ENCODE assay signal across 10 cellular contexts in genomic region chr14:55446127-55446736, GRCh38. TPM values are rescaled to one million over a fixed set of nuclear protein-coding genes. Genes with fewer than 3 reads are reported as not detected.
A peak's percentile ranks its signal among the peaks of the same experiment; 100 is the strongest.
DNase-seq lines count a peak whose midpoint lies in the region; ATAC-seq and TF ChIP-seq lines count a peak whose summit lies in the region.
"Had no signal": no experiment of that assay in that cellular context is flagged by ENCODE, and none has a peak within 500 bp of the region (broad histone marks: within the 10 kb centered on the region; RNA-seq: fewer than 3 reads in every experiment).

No MANE protein-coding gene starts in this region.

- ATAC-seq in activated CD4-positive, alpha-beta T cell treated with anti-CD3 and anti-CD28 coated beads for 36 hours: peak; percentile 51
- no peak for ATAC-seq in HG03108 (IDR thresholded peaks at IDR 0.05; ENCODE audit: unreplicated experiment)

- no peak overlapping the region for H2AFZ ChIP-seq in mesenchymal stem cell (ENCODE audit: low read depth, low read length)

- H3K79me1 ChIP-seq in mesenchymal stem cell (replicated peaks; ENCODE audit: low read length, poor library complexity, severe bottlenecking): no peaks in the 10 kb centered on the region

- H2BK15ac ChIP-seq in mesenchymal stem cell (ENCODE audit: low read depth, poor library complexity, severe bottlenecking): no peak overlapping the region

- H3K4me2 ChIP-seq in mesenchymal stem cell (ENCODE audit: low read length, poor library complexity, severe bottlenecking): no peak overlapping the region

- peaks cover 0 to 1% of the 10 kb centered on the region in 2 donors for H3K27me3 Mint-ChIP-seq in CD4-positive, alpha-beta memory T cell
- no peaks in the 10 kb centered on the region for H3K27me3 Mint-ChIP-seq in activated CD4-positive, alpha-beta T cell treated with anti-CD3 and anti-CD28 coated beads for 36 hours
- H3K27me3 Mint-ChIP-seq: stimulated activated naive CD8-positive, alpha-beta T cell treated with anti-CD3 and anti-CD28 coated beads, Interleukin-15, Interleukin-2, amounts not matched to agents 100 ng/mL and 50 ng/mL, for 24 hours had no signal

- TF ChIP-seq CTCF in dorsolateral prefrontal cortex (IDR thresholded peaks at IDR 0.05 in 54 of 56, conservative IDR thresholded peaks at IDR 0.05 in 2 of 56; ENCODE audit: low read depth in 1 of 56, partially characterized antibody in 56 of 56): peak; percentile 48 to 83 (median 74)

- no peak overlapping the region for H4K91ac ChIP-seq in mesenchymal stem cell (ENCODE audit: low read length)

- H3K36me3 Mint-ChIP-seq in CD4-positive, alpha-beta memory T cell: no peaks in the 10 kb centered on the region
- H3K36me3 Mint-ChIP-seq in activated CD4-positive, alpha-beta T cell treated with anti-CD3 and anti-CD28 coated beads for 36 hours (ENCODE audit: low read depth): no peaks in the 10 kb centered on the region
- H3K36me3 Mint-ChIP-seq: IgD-negative memory B cell had no signal

- H3K9ac ChIP-seq in mesenchymal stem cell (ENCODE audit: low read length): peak overlapping the region; percentile 85

- no peak overlapping the region for H3K14ac ChIP-seq in mesenchymal stem cell (ENCODE audit: low read length in 2 of 2)

- no peak overlapping the region for H3K4me3 Mint-ChIP-seq in CD4-positive, alpha-beta memory T cell
- H3K4me3 Mint-ChIP-seq in activated CD4-positive, alpha-beta T cell treated with anti-CD3 and anti-CD28 coated beads for 36 hours: no peak overlapping the region
- H3K4me3 Mint-ChIP-seq: IgD-negative memory B cell; stimulated activated naive CD8-positive, alpha-beta T cell treated with anti-CD3 and anti-CD28 coated beads, Interleukin-15, Interleukin-2, amounts not matched to agents 100 ng/mL and 50 ng/mL, for 24 hours had no signal

- H2BK12ac ChIP-seq in mesenchymal stem cell (ENCODE audit: low read length in 2 of 2): no peak overlapping the region

- no peak overlapping the region for H2BK5ac ChIP-seq in mesenchymal stem cell (ENCODE audit: low read depth, low read length, poor library complexity, severe bottlenecking)

- 45% methylated on average over 5 of the region's 5 CpGs for WGBS in mesenchymal stem cell

- no peak overlapping the region for H3K4me3 ChIP-seq in CD4-positive, alpha-beta memory T cell (ENCODE audit: low read length in 2 of 2)
- H3K4me3 ChIP-seq in dorsolateral prefrontal cortex: no peak overlapping the region
- H3K4me3 ChIP-seq in mesenchymal stem cell (ENCODE audit: insufficient read depth in 1 of 2, low read depth in 1 of 2, low read length in 2 of 2): no peak overlapping the region

- H3K4ac ChIP-seq in mesenchymal stem cell (ENCODE audit: low read depth in 1 of 2, low read length in 2 of 2): no peak overlapping the region

- intact Hi-C loops in CD4-positive, alpha-beta memory T cell (cut with micrococcal nuclease): loop anchor here (1.0 to 10.0 kb wide), 2 partner anchors 1028 to 1869 kb away; no protein-coding TSS in a partner anchor
- intact Hi-C loops in activated CD4-positive, alpha-beta T cell treated with anti-CD3 and anti-CD28 coated beads for 36 hours (cut with DNase I, micrococcal nuclease): loop anchor here (1.0 to 10.0 kb wide), 5 partner anchors 136 to 1028 kb away; partner anchors contain the start of gene KTN1 (in 1 of the 2)
- intact Hi-C loops in dorsolateral prefrontal cortex (cut with DNase I): no loop called here

- no peak overlapping the region for H3K18ac ChIP-seq in mesenchymal stem cell (ENCODE audit: low read depth in 1 of 2, low read length in 2 of 2)

- H2AK5ac ChIP-seq in mesenchymal stem cell (ENCODE audit: low read length, severe bottlenecking): no peak overlapping the region

- POLR2A ChIA-PET in CD4-positive, alpha-beta memory T cell (lab: Charles Lee; ENCODE audit: partially characterized antibody): interaction anchor here (0.8 kb wide), 1 partner anchor 133 kb away, joined by 3 read pairs; no protein-coding TSS in a partner anchor
- POLR2A ChIA-PET in activated CD4-positive, alpha-beta T cell treated with anti-CD3 and anti-CD28 coated beads for 36 hours (lab: Charles Lee): no interaction called here

- H3K23ac ChIP-seq in mesenchymal stem cell (ENCODE audit: low read length in 2 of 2): no peak overlapping the region

- no peaks in the 10 kb centered on the region for H3K9me3 ChIP-seq in CD4-positive, alpha-beta memory T cell (ENCODE audit: control insufficient read depth in 1 of 2, low read length in 2 of 2)
- no peaks in the 10 kb centered on the region for H3K9me3 ChIP-seq in mesenchymal stem cell (ENCODE audit: control insufficient read depth, low read length)

- peaks cover 0 to 3% (median 1%) of the 10 kb centered on the region in 4 donors for H3K4me1 Mint-ChIP-seq in CD4-positive, alpha-beta memory T cell
- peaks cover 25% of the 10 kb centered on the region for H3K4me1 Mint-ChIP-seq in activated CD4-positive, alpha-beta T cell treated with anti-CD3 and anti-CD28 coated beads for 36 hours

- H3K27ac ChIP-seq in CD4-positive, alpha-beta memory T cell (ENCODE audit: low read depth, low read length): no peak overlapping the region
- H3K27ac ChIP-seq in dorsolateral prefrontal cortex (no peak overlapping the region), mesenchymal stem cell (ENCODE audit: low read length, poor library complexity, severe bottlenecking) (peak overlapping the region; percentile 54)

- H4K8ac ChIP-seq in mesenchymal stem cell (ENCODE audit: low read length): no peak overlapping the region

- peak; percentile 40 to 57 (median 53) for DNase-seq in CD4-positive, alpha-beta memory T cell
- DNase-seq in HCEC 1CT: peak; percentile 75
- peak; percentile 50 for DNase-seq in NCI-H345 treated with DMSO at 0.1 percent for 48 hours (lab: John Stamatoyannopoulos, UW; ENCODE audit: unreplicated experiment)
- peak; percentile 73 for DNase-seq in activated CD4-positive, alpha-beta T cell treated with anti-CD3 and anti-CD28 coated beads for 36 hours
- DNase-seq in dorsolateral prefrontal cortex: peak in 4 of 10 donors; percentile 30 to 60 (median 42)
- peak; percentile 80 for DNase-seq in mesenchymal stem cell
- DNase-seq in stimulated activated naive CD4-positive, alpha-beta T cell treated with Interleukin-2 at 50 U/mL for 16 hours (lab: John Stamatoyannopoulos, UW): peak; percentile 29

- no peaks in the 10 kb centered on the region for H3K9me3 Mint-ChIP-seq in CD4-positive, alpha-beta memory T cell
- H3K9me3 Mint-ChIP-seq in activated CD4-positive, alpha-beta T cell treated with anti-CD3 and anti-CD28 coated beads for 36 hours (ENCODE audit: low read depth): no peaks in the 10 kb centered on the region
- H3K9me3 Mint-ChIP-seq: IgD-negative memory B cell; stimulated activated naive CD8-positive, alpha-beta T cell treated with anti-CD3 and anti-CD28 coated beads, Interleukin-15, Interleukin-2, amounts not matched to agents 100 ng/mL and 50 ng/mL, for 24 hours had no signal

- CTCF ChIA-PET in CD4-positive, alpha-beta memory T cell (lab: Charles Lee; ENCODE audit: partially characterized antibody): interaction anchor here (0.5 to 5.1 kb wide), 57 partner anchors 8 to 1873 kb away, joined by 3 to 64 read pairs (median 4); partner anchors contain the start of genes SOCS4 and WDHD1
- CTCF ChIA-PET in activated CD4-positive, alpha-beta T cell treated with anti-CD3 and anti-CD28 coated beads for 36 hours (lab: Charles Lee): interaction anchor here (0.6 to 5.0 kb wide), 41 partner anchors 8 to 1040 kb away, joined by 3 to 45 read pairs (median 4); partner anchors contain the start of gene FBXO34

- H3K36me3 ChIP-seq in CD4-positive, alpha-beta memory T cell (ENCODE audit: insufficient read depth, low read length): no peaks in the 10 kb centered on the region
- no peaks in the 10 kb centered on the region for H3K36me3 ChIP-seq in mesenchymal stem cell (ENCODE audit: control insufficient read depth in 1 of 2, insufficient read depth in 2 of 2, low read depth in 1 of 2, low read length in 2 of 2)

- no peak overlapping the region for H3K27ac Mint-ChIP-seq in CD4-positive, alpha-beta memory T cell
- no peak overlapping the region for H3K27ac Mint-ChIP-seq in activated CD4-positive, alpha-beta T cell treated with anti-CD3 and anti-CD28 coated beads for 36 hours
- H3K27ac Mint-ChIP-seq: IgD-negative memory B cell; stimulated activated naive CD8-positive, alpha-beta T cell treated with anti-CD3 and anti-CD28 coated beads, Interleukin-15, Interleukin-2, amounts not matched to agents 100 ng/mL and 50 ng/mL, for 24 hours had no signal

- no peak overlapping the region for H2BK120ac ChIP-seq in mesenchymal stem cell (ENCODE audit: low read depth, low read length)

- H3K27me3 ChIP-seq in CD4-positive, alpha-beta memory T cell (ENCODE audit: insufficient read depth, low read length): no peaks in the 10 kb centered on the region
- no peaks in the 10 kb centered on the region for H3K27me3 ChIP-seq in dorsolateral prefrontal cortex
- H3K27me3 ChIP-seq in mesenchymal stem cell (ENCODE audit: control insufficient read depth in 1 of 2, insufficient read depth in 1 of 2, low read length in 2 of 2): no peaks in the 10 kb centered on the region

- no peaks in the 10 kb centered on the region for H3K4me1 ChIP-seq in CD4-positive, alpha-beta memory T cell (ENCODE audit: insufficient read depth, low read length)
- peaks cover 5% of the 10 kb centered on the region for H3K4me1 ChIP-seq in mesenchymal stem cell (ENCODE audit: control insufficient read depth, insufficient read depth, low read depth, low read length)

RNA-seq across cellular contexts. Expression of gene TBPL2, which starts 5.8 kb away (rescaled TPM):
- not detected for total RNA-seq in CD4-positive, alpha-beta memory T cell
- not detected for polyA plus RNA-seq in CD4-positive, alpha-beta memory T cell
- not detected for total RNA-seq in activated CD4-positive, alpha-beta T cell treated with anti-CD3 and anti-CD28 coated beads for 36 hours
- total RNA-seq in dorsolateral prefrontal cortex: 1 to 10 TPM in 4 of 120 experiments, under 1 TPM in 1, not detected in 115; 0.77 to 1.3 (median 1.0) TPM
- not detected for polyA plus RNA-seq in mesenchymal stem cell (2013, experiment 1 of 2)
- not detected for polyA plus RNA-seq in mesenchymal stem cell (2013, experiment 2 of 2)
- polyA plus RNA-seq: IgD-negative memory B cell had no signal

RNA-seq across cellular contexts. Expression of gene ATG14, which starts 34.6 kb away (rescaled TPM):
- total RNA-seq in CD4-positive, alpha-beta memory T cell: 10 to 100 TPM; 18.3 to 18.4 TPM
- 1 to 10 TPM; 2.5 to 8.3 TPM for polyA plus RNA-seq in CD4-positive, alpha-beta memory T cell
- total RNA-seq in activated CD4-positive, alpha-beta T cell treated with anti-CD3 and anti-CD28 coated beads for 36 hours: 1 to 10 TPM; 5.0 to 5.1 TPM
- 10 to 100 TPM in 115 of 120 experiments, 1 to 10 TPM in 5; 8.6 to 22.0 (median 14.1) TPM for total RNA-seq in dorsolateral prefrontal cortex
- 6.2 TPM for polyA plus RNA-seq in mesenchymal stem cell (2013, experiment 1 of 2)
- polyA plus RNA-seq in mesenchymal stem cell (2013, experiment 2 of 2): 6.5 TPM

Comparison
In these comparisons a context has a peak if more than half of its experiments do, and no peak if none do; other contexts are left out.
1. intact Hi-C loops: an anchor here in CD4-positive, alpha-beta memory T cell (1.0 to 10.0 kb wide) and activated CD4-positive, alpha-beta T cell treated with anti-CD3 and anti-CD28 coated beads for 36 hours (1.0 to 10.0 kb wide); none called in dorsolateral prefrontal cortex.